1 cellular context compared by ENCODE assay signal in the genomic region with DNA sequence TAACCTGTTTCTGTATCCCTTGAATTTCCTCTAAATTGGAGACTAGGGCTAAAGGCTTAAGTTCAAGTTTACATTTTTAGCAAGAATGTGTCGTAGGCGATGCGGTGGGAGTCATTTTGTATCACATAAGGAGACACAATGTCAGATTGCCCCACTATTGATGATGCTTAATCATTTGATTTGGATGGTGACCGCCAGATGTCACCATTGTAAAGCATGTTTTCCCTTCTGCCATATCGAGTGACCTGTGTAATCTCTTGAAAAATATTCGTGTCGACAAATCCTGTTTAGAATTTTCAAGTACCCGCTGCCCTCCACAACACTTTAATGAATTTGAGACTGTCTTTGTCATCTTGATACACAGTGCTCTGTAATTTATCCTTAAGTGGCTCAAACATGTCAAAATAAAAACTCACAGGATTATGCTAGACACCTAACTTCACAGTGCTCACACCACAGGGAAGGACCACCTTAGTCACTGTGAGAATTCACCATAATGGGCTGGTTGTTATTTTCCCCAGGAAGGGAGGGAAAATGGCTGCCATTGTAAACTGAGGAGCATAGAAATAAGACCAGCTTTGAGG.
TF ChIP-seq lines count a peak whose summit lies in the region.

No MANE protein-coding gene starts in this region.

TF ChIP-seq in HCT116, 20 proteins besides CTCF, POLR2A, EP300 and RAD21 (continued from another document):
- TF ChIP-seq, protein P1, sequence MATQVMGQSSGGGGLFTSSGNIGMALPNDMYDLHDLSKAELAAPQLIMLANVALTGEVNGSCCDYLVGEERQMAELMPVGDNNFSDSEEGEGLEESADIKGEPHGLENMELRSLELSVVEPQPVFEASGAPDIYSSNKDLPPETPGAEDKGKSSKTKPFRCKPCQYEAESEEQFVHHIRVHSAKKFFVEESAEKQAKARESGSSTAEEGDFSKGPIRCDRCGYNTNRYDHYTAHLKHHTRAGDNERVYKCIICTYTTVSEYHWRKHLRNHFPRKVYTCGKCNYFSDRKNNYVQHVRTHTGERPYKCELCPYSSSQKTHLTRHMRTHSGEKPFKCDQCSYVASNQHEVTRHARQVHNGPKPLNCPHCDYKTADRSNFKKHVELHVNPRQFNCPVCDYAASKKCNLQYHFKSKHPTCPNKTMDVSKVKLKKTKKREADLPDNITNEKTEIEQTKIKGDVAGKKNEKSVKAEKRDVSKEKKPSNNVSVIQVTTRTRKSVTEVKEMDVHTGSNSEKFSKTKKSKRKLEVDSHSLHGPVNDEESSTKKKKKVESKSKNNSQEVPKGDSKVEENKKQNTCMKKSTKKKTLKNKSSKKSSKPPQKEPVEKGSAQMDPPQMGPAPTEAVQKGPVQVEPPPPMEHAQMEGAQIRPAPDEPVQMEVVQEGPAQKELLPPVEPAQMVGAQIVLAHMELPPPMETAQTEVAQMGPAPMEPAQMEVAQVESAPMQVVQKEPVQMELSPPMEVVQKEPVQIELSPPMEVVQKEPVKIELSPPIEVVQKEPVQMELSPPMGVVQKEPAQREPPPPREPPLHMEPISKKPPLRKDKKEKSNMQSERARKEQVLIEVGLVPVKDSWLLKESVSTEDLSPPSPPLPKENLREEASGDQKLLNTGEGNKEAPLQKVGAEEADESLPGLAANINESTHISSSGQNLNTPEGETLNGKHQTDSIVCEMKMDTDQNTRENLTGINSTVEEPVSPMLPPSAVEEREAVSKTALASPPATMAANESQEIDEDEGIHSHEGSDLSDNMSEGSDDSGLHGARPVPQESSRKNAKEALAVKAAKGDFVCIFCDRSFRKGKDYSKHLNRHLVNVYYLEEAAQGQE (IDR thresholded peaks at IDR 0.05; ENCODE audit: low read depth) = no peak
- TF ChIP-seq CEBPB (IDR thresholded peaks at IDR 0.05; ENCODE audit: low read depth) = no peak
- TF ChIP-seq SP1 (IDR thresholded peaks at IDR 0.05; ENCODE audit: low read depth) = no peak
- TF ChIP-seq, protein P2, sequence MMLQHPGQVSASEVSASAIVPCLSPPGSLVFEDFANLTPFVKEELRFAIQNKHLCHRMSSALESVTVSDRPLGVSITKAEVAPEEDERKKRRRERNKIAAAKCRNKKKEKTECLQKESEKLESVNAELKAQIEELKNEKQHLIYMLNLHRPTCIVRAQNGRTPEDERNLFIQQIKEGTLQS (IDR thresholded peaks at IDR 0.05) = no peak
- TF ChIP-seq JUND (IDR thresholded peaks at IDR 0.05) = no peak
- TF ChIP-seq FOSL1 (IDR thresholded peaks at IDR 0.05; ENCODE audit: low read depth) = no peak
- no peak for TF ChIP-seq CBX3 (IDR thresholded peaks at IDR 0.05; ENCODE audit: low read depth)
TF ChIP-seq in HCT116: peak in this region for 0.
